ENCODE assay signal across 2 cellular contexts in the genomic region with DNA sequence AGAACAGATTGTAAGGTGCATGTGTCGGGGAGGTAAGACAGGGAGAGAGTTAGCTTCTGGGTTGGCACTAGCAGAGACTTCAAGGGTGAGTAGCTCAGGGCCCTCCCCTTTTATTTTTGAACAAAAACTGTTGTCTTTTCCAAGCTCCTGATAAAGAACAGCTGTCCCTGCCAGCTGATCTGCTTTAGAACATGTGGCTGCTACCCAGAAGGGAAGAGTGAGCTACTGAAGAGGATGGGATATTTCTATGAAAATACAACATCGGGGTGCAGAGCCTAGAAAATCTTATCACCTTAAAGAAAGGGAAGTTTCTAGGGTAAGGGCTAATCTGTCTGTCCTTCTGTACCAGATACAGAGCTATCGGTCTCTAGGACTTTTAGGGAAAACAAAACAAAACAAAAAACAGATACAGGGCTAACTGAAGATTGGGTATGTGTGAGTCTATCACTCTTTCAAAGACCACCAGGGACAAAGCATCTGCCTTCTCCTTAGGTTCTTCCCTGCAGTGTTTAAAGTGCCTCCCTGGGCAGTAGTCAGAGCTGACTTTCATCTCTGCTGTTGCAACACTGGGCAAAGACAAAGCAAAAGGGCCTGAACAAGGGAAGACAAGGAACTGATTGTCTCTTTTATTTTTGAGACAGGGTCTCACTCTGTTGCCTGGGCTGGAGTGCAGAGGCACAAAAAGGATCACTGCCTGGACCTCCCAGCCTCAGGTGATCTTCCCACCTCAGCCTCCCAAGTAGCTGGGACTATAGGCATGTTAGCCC.
TF ChIP-seq lines count a peak whose summit lies in the region.

No MANE protein-coding gene starts in this region.

TF ChIP-seq in IMR-90, 13 proteins besides CTCF, POLR2A, EP300 and RAD21:
- TF ChIP-seq FOS (IDR thresholded peaks at IDR 0.05; ENCODE audit: low read depth, low read length) (no peak), CEBPB (IDR thresholded peaks at IDR 0.05; ENCODE audit: low read depth, low read length) (peak; percentile 52; the same call in 1 of the 2 replicates)

TF ChIP-seq in GM12878, 131 proteins besides CTCF, POLR2A, EP300 and RAD21:
- TF ChIP-seq SREBF1 (IDR thresholded peaks at IDR 0.05; ENCODE audit: low read length), result no peak
- TF ChIP-seq ETV6 (conservative IDR thresholded peaks at IDR 0.05 in 1 of 2, IDR thresholded peaks at IDR 0.05 in 1 of 2; ENCODE audit: borderline replicate concordance in 1 of 2, low read depth in 1 of 2), result no peak
- no peak for TF ChIP-seq TBL1XR1 (IDR thresholded peaks at IDR 0.05; ENCODE audit: low read depth, low read length)
- TF ChIP-seq KDM1A (IDR thresholded peaks at IDR 0.05; ENCODE audit: borderline replicate concordance), result no peak
- no peak for TF ChIP-seq MTA2 (IDR thresholded peaks at IDR 0.05; ENCODE audit: low read depth)
- TF ChIP-seq, protein P1, sequence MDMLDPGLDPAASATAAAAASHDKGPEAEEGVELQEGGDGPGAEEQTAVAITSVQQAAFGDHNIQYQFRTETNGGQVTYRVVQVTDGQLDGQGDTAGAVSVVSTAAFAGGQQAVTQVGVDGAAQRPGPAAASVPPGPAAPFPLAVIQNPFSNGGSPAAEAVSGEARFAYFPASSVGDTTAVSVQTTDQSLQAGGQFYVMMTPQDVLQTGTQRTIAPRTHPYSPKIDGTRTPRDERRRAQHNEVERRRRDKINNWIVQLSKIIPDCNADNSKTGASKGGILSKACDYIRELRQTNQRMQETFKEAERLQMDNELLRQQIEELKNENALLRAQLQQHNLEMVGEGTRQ (IDR thresholded peaks at IDR 0.05; ENCODE audit: borderline replicate concordance, low read depth, low read length), result no peak
- no peak for TF ChIP-seq CBFB (IDR thresholded peaks at IDR 0.05; ENCODE audit: low read depth)
- TF ChIP-seq, protein P2, sequence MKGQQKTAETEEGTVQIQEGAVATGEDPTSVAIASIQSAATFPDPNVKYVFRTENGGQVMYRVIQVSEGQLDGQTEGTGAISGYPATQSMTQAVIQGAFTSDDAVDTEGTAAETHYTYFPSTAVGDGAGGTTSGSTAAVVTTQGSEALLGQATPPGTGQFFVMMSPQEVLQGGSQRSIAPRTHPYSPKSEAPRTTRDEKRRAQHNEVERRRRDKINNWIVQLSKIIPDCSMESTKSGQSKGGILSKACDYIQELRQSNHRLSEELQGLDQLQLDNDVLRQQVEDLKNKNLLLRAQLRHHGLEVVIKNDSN (IDR thresholded peaks at IDR 0.05; ENCODE audit: borderline replicate concordance, extremely low read length, insufficient read depth, low read depth, low read length), result no peak
- TF ChIP-seq, protein P3, sequence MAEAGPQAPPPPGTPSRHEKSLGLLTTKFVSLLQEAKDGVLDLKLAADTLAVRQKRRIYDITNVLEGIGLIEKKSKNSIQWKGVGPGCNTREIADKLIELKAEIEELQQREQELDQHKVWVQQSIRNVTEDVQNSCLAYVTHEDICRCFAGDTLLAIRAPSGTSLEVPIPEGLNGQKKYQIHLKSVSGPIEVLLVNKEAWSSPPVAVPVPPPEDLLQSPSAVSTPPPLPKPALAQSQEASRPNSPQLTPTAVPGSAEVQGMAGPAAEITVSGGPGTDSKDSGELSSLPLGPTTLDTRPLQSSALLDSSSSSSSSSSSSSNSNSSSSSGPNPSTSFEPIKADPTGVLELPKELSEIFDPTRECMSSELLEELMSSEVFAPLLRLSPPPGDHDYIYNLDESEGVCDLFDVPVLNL (IDR thresholded peaks at IDR 0.05; ENCODE audit: low read depth, low read length), result no peak
- no peak for TF ChIP-seq LARP7 (IDR thresholded peaks at IDR 0.05)
- no peak for TF ChIP-seq SP1 (IDR thresholded peaks at IDR 0.05; ENCODE audit: low read depth, low read length)
- TF ChIP-seq ZSCAN29 (IDR thresholded peaks at IDR 0.05), result no peak
- no peak for TF ChIP-seq ZBTB11 (CRISPR knock-in tag; IDR thresholded peaks at IDR 0.05)
- no peak for TF ChIP-seq ZNF384 (IDR thresholded peaks at IDR 0.05; ENCODE audit: borderline replicate concordance, low read depth, low read length)
- TF ChIP-seq RFX5 (IDR thresholded peaks at IDR 0.05; ENCODE audit: low read depth, low read length), result no peak
- no peak for TF ChIP-seq SRF (IDR thresholded peaks at IDR 0.05; ENCODE audit: low read depth in 2 of 2, low read length in 2 of 2)
- TF ChIP-seq ZNF687 (IDR thresholded peaks at IDR 0.05), result no peak
